ENCODE assay signal across 8 cellular contexts in the genomic region with DNA sequence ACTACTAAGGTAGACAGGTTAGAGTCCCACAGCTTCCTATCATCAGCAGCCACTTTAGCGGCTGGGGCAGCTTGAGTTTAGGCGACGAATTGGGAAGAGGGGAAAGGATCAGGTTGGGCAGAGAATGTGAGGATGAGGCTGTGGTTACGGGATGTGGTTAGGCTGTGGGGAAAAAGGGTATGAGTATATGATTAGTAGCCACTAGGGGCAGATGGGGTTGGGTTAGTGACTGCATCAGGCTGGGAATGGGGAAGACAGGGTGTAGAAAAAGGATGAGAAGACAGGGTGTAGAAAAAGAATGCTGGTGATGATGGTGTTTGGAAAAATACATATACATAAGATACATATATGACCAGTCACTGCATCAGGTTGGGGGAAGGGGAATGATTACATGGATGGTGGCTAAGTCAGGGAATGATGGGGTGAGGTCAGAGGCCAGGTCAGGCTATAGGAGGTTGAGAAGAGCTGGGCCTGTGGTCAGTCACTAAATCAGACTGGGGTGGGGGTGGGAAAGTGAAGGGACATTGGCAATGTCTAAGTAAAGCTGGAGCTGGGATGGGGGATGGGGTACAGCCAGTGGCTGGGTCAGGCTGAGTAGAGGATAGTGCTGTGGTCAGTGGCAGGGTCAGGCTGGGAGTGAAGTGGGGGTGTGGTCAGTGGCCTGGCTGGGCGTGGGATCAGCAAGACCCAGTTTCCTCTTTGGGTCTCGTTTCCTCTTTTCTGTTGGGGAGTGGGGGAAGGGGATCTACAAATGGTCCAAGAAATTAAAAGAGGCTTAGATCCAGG. TPM values are rescaled to one million over a fixed set of nuclear protein-coding genes. Genes with fewer than 3 reads are reported as not detected.
DNase-seq lines count a peak whose midpoint lies in the region; ATAC-seq and TF ChIP-seq lines count a peak whose summit lies in the region.

No MANE protein-coding gene starts in this region.

- H3K36me3 Mint-ChIP-seq in activated CD8-positive, alpha-beta T cell treated with anti-CD3 and anti-CD28 coated beads for 36 hours (ENCODE audit: low read depth) = peaks cover 14% of the 10 kb centered on the region

- DNase-seq in stimulated activated CD4-positive, alpha-beta T cell treated with anti-CD3 and anti-CD28 coated beads, Interleukin-12 subunit alpha, Interleukin-12 subunit beta, amount 100 ng/mL, for 48 hours (ENCODE audit: low read depth in 2 of 3, low spot score in 1 of 3) = peak in 2 of 3 donors; percentile 23 to 34
- no peak for DNase-seq in stimulated activated CD4-positive, alpha-beta T cell treated with anti-CD3 and anti-CD28 coated beads, Interleukin-4, amount 100 ng/mL, for 1 hour
- DNase-seq in MV-4-11 (lab: John Stamatoyannopoulos, UW) (peak; percentile 83), foreskin melanocyte (peak; percentile 75), non-pigmented ciliary epithelial cell (ENCODE audit: low read depth) (peak; percentile 69)
- DNase-seq in activated CD8-positive, alpha-beta T cell treated with anti-CD3 and anti-CD28 coated beads for 36 hours = peak; percentile 53

- peak overlapping the region; percentile 53 for H3K27ac Mint-ChIP-seq in activated CD8-positive, alpha-beta T cell treated with anti-CD3 and anti-CD28 coated beads for 36 hours

- no peaks in the 10 kb centered on the region for H3K9me3 Mint-ChIP-seq in activated CD8-positive, alpha-beta T cell treated with anti-CD3 and anti-CD28 coated beads for 36 hours

- H3K27me3 Mint-ChIP-seq in activated CD8-positive, alpha-beta T cell treated with anti-CD3 and anti-CD28 coated beads for 36 hours = no peaks in the 10 kb centered on the region

- intact Hi-C loops in activated CD8-positive, alpha-beta T cell treated with anti-CD3 and anti-CD28 coated beads for 36 hours (cut with micrococcal nuclease) = loop anchor here (5.0 kb wide), 3 partner anchors 73 to 128 kb away; a partner anchor contains a TSS

- H3K4me3 Mint-ChIP-seq in activated CD8-positive, alpha-beta T cell treated with anti-CD3 and anti-CD28 coated beads for 36 hours = no peak overlapping the region

- peaks cover 24% of the 10 kb centered on the region for H3K4me1 Mint-ChIP-seq in activated CD8-positive, alpha-beta T cell treated with anti-CD3 and anti-CD28 coated beads for 36 hours (ENCODE audit: low read depth)

- peak; percentile 64 for TF ChIP-seq CTCF in activated CD8-positive, alpha-beta T cell treated with anti-CD3 and anti-CD28 coated beads for 36 hours (IDR thresholded peaks at IDR 0.05)

- POLR2A ChIA-PET in activated CD8-positive, alpha-beta T cell treated with anti-CD3 and anti-CD28 coated beads for 36 hours (lab: Charles Lee) = interaction anchor here (0.6 to 3.2 kb wide), 7 partner anchors 38 to 121 kb away, joined by 3 to 17 read pairs (median 4); a partner anchor contains a TSS

- no peak for ATAC-seq in activated CD8-positive, alpha-beta T cell treated with anti-CD3 and anti-CD28 coated beads for 36 hours
- ATAC-seq in GM21515 (IDR thresholded peaks at IDR 0.05; ENCODE audit: unreplicated experiment) (no peak), HG03342 (IDR thresholded peaks at IDR 0.05; ENCODE audit: unreplicated experiment) (no peak)

- CTCF ChIA-PET in activated CD8-positive, alpha-beta T cell treated with anti-CD3 and anti-CD28 coated beads for 36 hours (lab: Charles Lee) = interaction anchor here (0.6 to 14.0 kb wide), 17 partner anchors 15 to 152 kb away, joined by 3 to 170 read pairs (median 7); a partner anchor contains a TSS

RNA-seq across cellular contexts. Expression of a gene that starts 2.1 kb away (rescaled TPM):
- 100 to 1,000 TPM; 212 to 219 TPM for total RNA-seq in activated CD8-positive, alpha-beta T cell treated with anti-CD3 and anti-CD28 coated beads for 36 hours

RNA-seq across cellular contexts. Expression of a gene that starts 2.6 kb away (rescaled TPM):
- total RNA-seq in activated CD8-positive, alpha-beta T cell treated with anti-CD3 and anti-CD28 coated beads for 36 hours = 10 to 100 TPM; 22.3 to 22.4 TPM

RNA-seq across cellular contexts. Expression of a gene that starts 19.1 kb away (rescaled TPM):
- 10 to 100 TPM; 21.2 to 22.3 TPM for total RNA-seq in activated CD8-positive, alpha-beta T cell treated with anti-CD3 and anti-CD28 coated beads for 36 hours

RNA-seq across cellular contexts. Expression of a gene that starts 19.2 kb away (rescaled TPM):
- total RNA-seq in activated CD8-positive, alpha-beta T cell treated with anti-CD3 and anti-CD28 coated beads for 36 hours = 10 to 100 TPM; 13.0 to 14.8 TPM

RNA-seq across cellular contexts. Expression of a gene that starts 24.2 kb away (rescaled TPM):
- under 1 TPM; 0.59 to 0.67 TPM for total RNA-seq in activated CD8-positive, alpha-beta T cell treated with anti-CD3 and anti-CD28 coated beads for 36 hours
